25 cellular contexts compared by ENCODE assay signal in genomic region chr10:11473128-11473760, GRCh38.
A peak's percentile ranks its signal among the peaks of the same experiment; 100 is the strongest.
DNase-seq lines count a peak whose midpoint lies in the region; ATAC-seq and TF ChIP-seq lines count a peak whose summit lies in the region.
"Had no signal": no experiment of that assay in that cellular context is flagged by ENCODE, and none has a peak within 500 bp of the region (broad histone marks: within the 10 kb centered on the region; RNA-seq: fewer than 3 reads in every experiment).

No MANE protein-coding gene starts in this region.

- H3K79me1 ChIP-seq in mesendoderm (ENCODE audit: low read length): peaks cover 2% of the 10 kb centered on the region

- H3K36me3 ChIP-seq in left ventricle myocardium inferior: no peaks in the 10 kb centered on the region
- no peaks in the 10 kb centered on the region for H3K36me3 ChIP-seq in mesendoderm (ENCODE audit: control insufficient read depth, insufficient read depth, low read length)
- H3K36me3 ChIP-seq in CD4-positive, alpha-beta memory T cell (ENCODE audit: insufficient read depth, low read length): no peaks in the 10 kb centered on the region
- H3K36me3 ChIP-seq: gastroesophageal sphincter, prostate gland, thoracic aorta had no signal

- H3K79me2 ChIP-seq in mesendoderm (ENCODE audit: control insufficient read depth, insufficient read depth, low read length): no peaks in the 10 kb centered on the region

- H4K8ac ChIP-seq in mesendoderm (ENCODE audit: low read depth, low read length): no peak overlapping the region

- intact Hi-C loops in Right ventricle myocardium inferior (cut with DNase I) (no loop called here), left ventricle myocardium inferior (cut with micrococcal nuclease) (no loop called here), left ventricle myocardium superior (cut with micrococcal nuclease) (no loop called here)
- intact Hi-C loops in CD4-positive, alpha-beta memory T cell (cut with micrococcal nuclease): loop anchor here (5.0 kb wide), 2 partner anchors 141 to 296 kb away; no protein-coding TSS in a partner anchor

- no peak overlapping the region for H3K18ac ChIP-seq in mesendoderm (ENCODE audit: low read length)

- WGBS in mesendoderm (ENCODE audit: extremely low coverage, insufficient coverage, low lambda C conversion rate): no CpG with 5 or more reads among the region's 12 CpGs

- H3K9me3 Mint-ChIP-seq in CD4-positive, alpha-beta memory T cell: no peaks in the 10 kb centered on the region
- H3K9me3 Mint-ChIP-seq: activated CD4-positive, alpha-beta T cell treated with anti-CD3 and anti-CD28 coated beads, Interleukin-2, amount 10 ng/mL, durations not matched to agents 7 days and 5 days; activated naive CD8-positive, alpha-beta T cell treated with anti-CD3 and anti-CD28 coated beads for 36 hours; activated T-helper 17 cell treated with anti-CD3 and anti-CD28 coated beads, Interleukin-2, amount 50 U/mL, for 72 hours had no signal

- H3K4me2 ChIP-seq in mesendoderm (ENCODE audit: low read length): no peak overlapping the region

- H3K56ac ChIP-seq in mesendoderm (ENCODE audit: low read length): no peak overlapping the region

- H3K27me3 Mint-ChIP-seq in CD4-positive, alpha-beta memory T cell: peaks cover 0 to 2% of the 10 kb centered on the region in 2 donors
- H3K27me3 Mint-ChIP-seq: activated CD4-positive, alpha-beta T cell treated with anti-CD3 and anti-CD28 coated beads, Interleukin-2, amount 10 ng/mL, durations not matched to agents 7 days and 5 days; activated naive CD8-positive, alpha-beta T cell treated with anti-CD3 and anti-CD28 coated beads for 36 hours; activated T-helper 17 cell treated with anti-CD3 and anti-CD28 coated beads, Interleukin-2, amount 50 U/mL, for 72 hours had no signal

- no peak overlapping the region for H2BK120ac ChIP-seq in mesendoderm (ENCODE audit: low read depth, low read length)

- no peak overlapping the region for H4K5ac ChIP-seq in mesendoderm (ENCODE audit: low read length)

- peaks cover 0 to 2% (median 0%) of the 10 kb centered on the region in 4 donors for H3K4me1 Mint-ChIP-seq in CD4-positive, alpha-beta memory T cell
- H3K4me1 Mint-ChIP-seq: activated CD4-positive, alpha-beta T cell treated with anti-CD3 and anti-CD28 coated beads, Interleukin-2, amount 10 ng/mL, durations not matched to agents 7 days and 5 days; activated naive CD8-positive, alpha-beta T cell treated with anti-CD3 and anti-CD28 coated beads for 36 hours; activated T-helper 17 cell treated with anti-CD3 and anti-CD28 coated beads, Interleukin-2, amount 50 U/mL, for 72 hours had no signal

- no peak overlapping the region for H2AK5ac ChIP-seq in mesendoderm (ENCODE audit: low read length)

- no peak overlapping the region for H3K4ac ChIP-seq in mesendoderm (ENCODE audit: low read depth, low read length)

- peak; percentile 56 for ATAC-seq in Right ventricle myocardium inferior
- peak; percentile 70 for ATAC-seq in left ventricle myocardium superior
- ATAC-seq in GM21381 (IDR thresholded peaks at IDR 0.05; ENCODE audit: unreplicated experiment): no peak
- no peak for ATAC-seq in HG02885 (IDR thresholded peaks at IDR 0.05; ENCODE audit: poor library complexity, unreplicated experiment)
- ATAC-seq: activated T-helper 17 cell treated with anti-CD3 and anti-CD28 coated beads, Interleukin-2, amount 50 U/mL, for 72 hours; gastroesophageal sphincter; left lobe of liver had no signal

- no peak overlapping the region for H3K27ac Mint-ChIP-seq in CD4-positive, alpha-beta memory T cell
- H3K27ac Mint-ChIP-seq: activated CD4-positive, alpha-beta T cell treated with anti-CD3 and anti-CD28 coated beads, Interleukin-2, amount 10 ng/mL, durations not matched to agents 7 days and 5 days; activated naive CD8-positive, alpha-beta T cell treated with anti-CD3 and anti-CD28 coated beads for 36 hours; activated T-helper 17 cell treated with anti-CD3 and anti-CD28 coated beads, Interleukin-2, amount 50 U/mL, for 72 hours had no signal

- H2BK15ac ChIP-seq in mesendoderm (replicated peaks; ENCODE audit: low read depth): no peak overlapping the region

- H3K27me3 ChIP-seq in left ventricle myocardium inferior (ENCODE audit: low read depth): no peaks in the 10 kb centered on the region
- H3K27me3 ChIP-seq in mesendoderm (ENCODE audit: insufficient read depth, low read length, poor library complexity): no peaks in the 10 kb centered on the region
- no peaks in the 10 kb centered on the region for H3K27me3 ChIP-seq in CD4-positive, alpha-beta memory T cell (ENCODE audit: insufficient read depth, low read length)
- H3K27me3 ChIP-seq: gastroesophageal sphincter had no signal

- DNase-seq in Right ventricle myocardium inferior (ENCODE audit: missing footprints): no peak
- DNase-seq in left ventricle myocardium inferior: no peak
- no peak for DNase-seq in left ventricle myocardium superior
- peak; percentile 86 for DNase-seq in mesendoderm
- no peak for DNase-seq in activated naive CD4-positive, alpha-beta T cell treated with Interleukin-2 at 50 U/mL for 16 hours
- no peak for DNase-seq in CD4-positive, alpha-beta memory T cell
- DNase-seq: 8988T; activated CD4-positive, alpha-beta T cell treated with anti-CD3 and anti-CD28 coated beads, Interleukin-2, amount 10 ng/mL, durations not matched to agents 7 days and 5 days; activated naive CD8-positive, alpha-beta T cell treated with anti-CD3 and anti-CD28 coated beads for 36 hours; AML-193; DMS79; effector CD8-positive, alpha-beta T cell; KG1; NCI-H146; NCI-H524 treated with DMSO at 0.1 percent for 48 hours; small intestine; stimulated activated CD4-positive, alpha-beta T cell treated with anti-CD3 and anti-CD28 coated beads, Interleukin-2, amount 100 ng/mL, for 24 hours; stimulated activated naive CD4-positive, alpha-beta T cell had no signal

- H3K9me3 ChIP-seq in left ventricle myocardium inferior (replicated peaks): no peaks in the 10 kb centered on the region
- H3K9me3 ChIP-seq in CD4-positive, alpha-beta memory T cell (ENCODE audit: control insufficient read depth in 1 of 2, low read length in 2 of 2): no peaks in the 10 kb centered on the region
- H3K9me3 ChIP-seq: gastroesophageal sphincter, prostate gland, thoracic aorta had no signal

- POLR2A ChIA-PET in CD4-positive, alpha-beta memory T cell (lab: Charles Lee; ENCODE audit: partially characterized antibody): no interaction called here

- H3K4me3 ChIP-seq in left ventricle myocardium inferior (no peak overlapping the region), mesendoderm (ENCODE audit: low read length) (no peak overlapping the region)
- no peak overlapping the region for H3K4me3 ChIP-seq in CD4-positive, alpha-beta memory T cell (ENCODE audit: low read length in 2 of 2)
- H3K4me3 ChIP-seq: gastroesophageal sphincter, prostate gland, thoracic aorta had no signal

- H3K4me1 ChIP-seq in left ventricle myocardium inferior (peaks cover 8% of the 10 kb centered on the region), mesendoderm (ENCODE audit: control insufficient read depth, low read depth, low read length) (no peaks in the 10 kb centered on the region)
- no peaks in the 10 kb centered on the region for H3K4me1 ChIP-seq in CD4-positive, alpha-beta memory T cell (ENCODE audit: insufficient read depth, low read length)
- H3K4me1 ChIP-seq: prostate gland had no signal

- H2BK5ac ChIP-seq in mesendoderm (ENCODE audit: low read length): no peak overlapping the region

- CTCF ChIA-PET in CD4-positive, alpha-beta memory T cell (lab: Charles Lee; ENCODE audit: partially characterized antibody): no interaction called here

- H3K9ac ChIP-seq in mesendoderm (ENCODE audit: low read length): no peak overlapping the region

- no peaks in the 10 kb centered on the region for H3K36me3 Mint-ChIP-seq in CD4-positive, alpha-beta memory T cell

- no peak for TF ChIP-seq CTCF in left ventricle myocardium inferior (IDR thresholded peaks at IDR 0.05; ENCODE audit: borderline replicate concordance)

- H3K27ac ChIP-seq in left ventricle myocardium inferior (replicated peaks) (no peak overlapping the region), mesendoderm (ENCODE audit: low read depth, low read length) (no peak overlapping the region)
- H3K27ac ChIP-seq in CD4-positive, alpha-beta memory T cell (ENCODE audit: low read depth, low read length): no peak overlapping the region
- H3K27ac ChIP-seq: gastroesophageal sphincter, prostate gland, thoracic aorta had no signal

- H3K23ac ChIP-seq in mesendoderm (ENCODE audit: low read length): no peak overlapping the region

- H3K4me3 Mint-ChIP-seq in CD4-positive, alpha-beta memory T cell: no peak overlapping the region
- H3K4me3 Mint-ChIP-seq: activated CD4-positive, alpha-beta T cell treated with anti-CD3 and anti-CD28 coated beads, Interleukin-2, amount 10 ng/mL, durations not matched to agents 7 days and 5 days; activated naive CD8-positive, alpha-beta T cell treated with anti-CD3 and anti-CD28 coated beads for 36 hours; activated T-helper 17 cell treated with anti-CD3 and anti-CD28 coated beads, Interleukin-2, amount 50 U/mL, for 72 hours had no signal

Comparison
In these comparisons a context has a peak if more than half of its experiments do, and no peak if none do; other contexts are left out.
1. ATAC-seq: peak in Right ventricle myocardium inferior (single experiment) and left ventricle myocardium superior (single experiment); none in GM21381 (single experiment) and HG02885 (single experiment).